8 cellular contexts compared by ENCODE assay signal in genomic region chr1:156751724-156752481, GRCh38. TPM values are rescaled to one million over a fixed set of nuclear protein-coding genes. Genes with fewer than 3 reads are reported as not detected.
A peak's percentile ranks its signal among the peaks of the same experiment; 100 is the strongest.
DNase-seq lines count a peak whose midpoint lies in the region; ATAC-seq and TF ChIP-seq lines count a peak whose summit lies in the region.

No MANE protein-coding gene starts in this region.

- in situ Hi-C loops in transverse colon (cut with MboI; ENCODE audit: low pct_ligation_motif_present in 1 of 4, low pct_unique_long_range_greater_than_20kb in 1 of 4, low sequenced_read_pairs in 3 of 4): no loop called here

- peaks cover 43 to 45% of the 10 kb centered on the region in 2 donors for H3K4me1 ChIP-seq in adrenal gland (replicated peaks in 1 of 2)
- peaks cover 30 to 66% (median 50%) of the 10 kb centered on the region in 9 donors for H3K4me1 ChIP-seq in heart right ventricle
- peaks cover 24 to 49% (median 40%) of the 10 kb centered on the region in 4 donors for H3K4me1 ChIP-seq in transverse colon

- H3K27me3 ChIP-seq in adrenal gland (no peaks in the 10 kb centered on the region), heart right ventricle (no peaks in the 10 kb centered on the region), transverse colon (no peaks in the 10 kb centered on the region)

- peak in 1 of 2 donors; percentile 43 for TF ChIP-seq POLR2A in adrenal gland (IDR thresholded peaks at IDR 0.05)
- TF ChIP-seq POLR2A in transverse colon (IDR thresholded peaks at IDR 0.05): peak; percentile 76

- no peak for TF ChIP-seq EP300 in transverse colon (IDR thresholded peaks at IDR 0.05; ENCODE audit: low read depth)

- peak; percentile 74 for ATAC-seq in HG02759 (IDR thresholded peaks at IDR 0.05; ENCODE audit: unreplicated experiment)
- ATAC-seq in heart right ventricle: peak; percentile 75 to 89 (median 84)

- no peaks in the 10 kb centered on the region for H3K9me3 ChIP-seq in adrenal gland (replicated peaks in 1 of 3)
- H3K9me3 ChIP-seq in heart right ventricle: no peaks in the 10 kb centered on the region
- H3K9me3 ChIP-seq in transverse colon: no peaks in the 10 kb centered on the region

- TF ChIP-seq CTCF in GM12864 (IDR thresholded peaks at IDR 0.05; ENCODE audit: low read depth, low read length, missing control alignments) (no peak), adrenal gland (IDR thresholded peaks at IDR 0.05) (peak in 1 of 6 experiments; percentile 35), heart right ventricle (IDR thresholded peaks at IDR 0.05) (peak in 2 of 9 donors; percentile 11 to 16), transverse colon (IDR thresholded peaks at IDR 0.05) (peak in 2 of 5 experiments; percentile 15 to 33)

- peak overlapping the region in 4 of 5 donors; percentile 74 to 98 (median 95) for H3K27ac ChIP-seq in adrenal gland
- peak overlapping the region; percentile 94 to 100 (median 100) for H3K27ac ChIP-seq in heart right ventricle
- H3K27ac ChIP-seq in transverse colon: peak overlapping the region; percentile 95 to 99 (median 98)

- H3K36me3 ChIP-seq in adrenal gland (replicated peaks in 1 of 2) (no peaks in the 10 kb centered on the region), heart right ventricle (peaks cover 0 to 3% (median 0%) of the 10 kb centered on the region in 9 donors), transverse colon (no peaks in the 10 kb centered on the region)

- H3K4me3 ChIP-seq in GM12864 (ENCODE audit: low read depth, low read length) (peak overlapping the region; percentile 98), adrenal gland (peak overlapping the region; percentile 33 to 93 (median 74)), heart right ventricle (peak overlapping the region; percentile 79 to 99 (median 97)), transverse colon (peak overlapping the region; percentile 62 to 98 (median 96))

- DNase-seq in GM12864 (ENCODE audit: low read depth) (peak; percentile 87), NCI-H1436 treated with DMSO at 0.1 percent for 48 hours (lab: John Stamatoyannopoulos, UW) (peak; percentile 59), T follicular helper cell (ENCODE audit: low read depth) (peak; percentile 97), adrenal gland (peak; percentile 97 to 98 (median 98)), heart right ventricle (peak; percentile 98), pons (ENCODE audit: low spot score) (peak; percentile 96), transverse colon (peak; percentile 98)

- WGBS in adrenal gland, 4 donors: 0% methylated on average over 3 to 70 of the region's 70 CpGs
- 0% methylated on average over 65 to 70 of the region's 70 CpGs for WGBS in heart right ventricle, 2 donors
- 0 to 1% methylated on average over 2 to 27 of the region's 70 CpGs for WGBS in transverse colon (ENCODE audit: low coverage in 1 of 2), 2 donors

- intact Hi-C loops in adrenal gland (cut with DNase I): no loop called here
- intact Hi-C loops in heart right ventricle (cut with DNase I): loop anchor here in 6 of 10 donors (1.0 to 2.0 kb wide), 2 partner anchors 14 to 15 kb away; partner anchors contain the start of gene PRCC (in 3 of the 6)
- intact Hi-C loops in transverse colon (cut with DNase I; ENCODE audit: low total_unique reads): no loop called here

RNA-seq across cellular contexts. Expression of gene HDGF, which starts 0.4 kb away (rescaled TPM):
- total RNA-seq in adrenal gland: 100 to 1,000 TPM; 119 to 159 (median 150) TPM
- polyA plus RNA-seq in adrenal gland: 100 to 1,000 TPM in 1 of 3 donors, 10 to 100 TPM in 2; 62.0 to 199 (median 96.0) TPM
- 100 to 1,000 TPM; 135 to 202 (median 148) TPM for total RNA-seq in heart right ventricle
- polyA plus RNA-seq in heart right ventricle: 100 to 1,000 TPM in 1 of 2 donors, 10 to 100 TPM in 1; 69.8 to 126 TPM
- total RNA-seq in transverse colon: 100 to 1,000 TPM; 150 to 204 (median 179) TPM

RNA-seq across cellular contexts. Expression of gene MRPL24, which starts 11.0 kb away (rescaled TPM):
- total RNA-seq in adrenal gland: 100 to 1,000 TPM in 4 of 8 donors, 10 to 100 TPM in 4; 46.7 to 140 (median 91.4) TPM
- 100 to 1,000 TPM; 154 to 294 (median 239) TPM for polyA plus RNA-seq in adrenal gland
- 100 to 1,000 TPM in 2 of 10 donors, 10 to 100 TPM in 8; 70.3 to 105 (median 86.7) TPM for total RNA-seq in heart right ventricle
- 100 to 1,000 TPM; 157 to 250 TPM for polyA plus RNA-seq in heart right ventricle
- 10 to 100 TPM in 3 of 4 donors, 1 to 10 TPM in 1; 6.8 to 44.9 (median 37.1) TPM for total RNA-seq in transverse colon

RNA-seq across cellular contexts. Expression of gene PRCC, which starts 15.4 kb away (rescaled TPM):
- 10 to 100 TPM; 42.4 to 77.5 (median 57.2) TPM for total RNA-seq in adrenal gland
- polyA plus RNA-seq in adrenal gland: 100 to 1,000 TPM in 1 of 3 donors, 10 to 100 TPM in 2; 63.4 to 137 (median 67.6) TPM
- total RNA-seq in heart right ventricle: 10 to 100 TPM; 32.1 to 56.9 (median 44.2) TPM
- 10 to 100 TPM; 40.6 to 53.4 TPM for polyA plus RNA-seq in heart right ventricle
- total RNA-seq in transverse colon: 10 to 100 TPM; 15.1 to 69.9 (median 39.4) TPM

RNA-seq across cellular contexts. Expression of gene ISG20L2, which starts 23.3 kb away (rescaled TPM):
- total RNA-seq in adrenal gland: 10 to 100 TPM; 10.6 to 38.5 (median 18.4) TPM
- 10 to 100 TPM in 1 of 3 donors, 1 to 10 TPM in 2; 5.5 to 40.0 (median 8.8) TPM for polyA plus RNA-seq in adrenal gland
- total RNA-seq in heart right ventricle: 10 to 100 TPM; 10.5 to 17.5 (median 15.2) TPM
- polyA plus RNA-seq in heart right ventricle: 10 to 100 TPM in 1 of 2 donors, 1 to 10 TPM in 1; 5.7 to 11.3 TPM
- 10 to 100 TPM; 25.8 to 61.7 (median 33.1) TPM for total RNA-seq in transverse colon

RNA-seq across cellular contexts. Expression of gene METTL25B, which starts 23.6 kb away (rescaled TPM):
- total RNA-seq in adrenal gland (100 to 1,000 TPM in 1 of 8 donors, 10 to 100 TPM in 7; 24.0 to 140 (median 32.5) TPM), heart right ventricle (10 to 100 TPM; 12.8 to 18.8 (median 15.2) TPM), transverse colon (10 to 100 TPM; 37.4 to 40.8 (median 39.0) TPM)
- polyA plus RNA-seq in adrenal gland (100 to 1,000 TPM in 1 of 3 donors, 10 to 100 TPM in 2; 17.4 to 127 (median 68.6) TPM), heart right ventricle (10 to 100 TPM; 17.0 to 45.2 TPM)

Comparison
In these comparisons a context has a peak if more than half of its experiments do, and no peak if none do; other contexts are left out.
1. Peak in every context shown above with its lines: DNase-seq, ATAC-seq, H3K4me3 ChIP-seq and H3K27ac ChIP-seq.
2. intact Hi-C loops: an anchor here in heart right ventricle (1.0 to 2.0 kb wide); none called in adrenal gland and transverse colon.